In genomic region chr2:71446505-71446904, GRCh38 we compare ENCODE assay signal across 25 cellular contexts.
"Had no signal": no experiment of that assay in that cellular context is flagged by ENCODE, and none has a peak within 500 bp of the region (broad histone marks: within the 10 kb centered on the region; RNA-seq: fewer than 3 reads in every experiment).

No MANE protein-coding gene starts in this region.

- ATAC-seq: stimulated activated effector memory CD8-positive, alpha-beta T cell treated with anti-CD3 and anti-CD28 coated beads, Interleukin-12 subunit alpha, Interleukin-12 subunit beta, amount 100 ng/mL, for 72 hours; stimulated activated memory B cell treated with anti-CD40 and anti-IgM and Interleukin-4, amounts not matched to agents 10 μg/mL and 1 μg/mL and 100 μg/mL, for 72 hours; stimulated activated naive B cell treated with anti-CD40 and anti-IgM and Interleukin-4, amounts not matched to agents 10 μg/mL and 1 μg/mL and 100 μg/mL, for 72 hours; stimulated activated naive CD8-positive, alpha-beta T cell treated with anti-CD3 and anti-CD28 coated beads, Interleukin-15, amount 100 ng/mL, for 72 hours; stimulated activated naive CD8-positive, alpha-beta T cell treated with anti-CD3 and anti-CD28 coated beads, Interleukin-15, Interleukin-2, amounts not matched to agents 100 U/mL and 50 U/mL, for 24 hours; upper lobe of right lung had no signal

- H3K9me3 ChIP-seq: stomach, suprapubic skin, testis, thoracic aorta, thyroid gland, tibial artery, tibial nerve, transverse colon, upper lobe of left lung, upper lobe of right lung, uterus, vagina had no signal

- H3K27ac ChIP-seq: stomach, suprapubic skin, testis, thoracic aorta, thyroid gland, tibial artery, tibial nerve, transverse colon, upper lobe of left lung, upper lobe of right lung, uterus, vagina had no signal

- H3K36me3 ChIP-seq: thoracic aorta, thyroid gland, transverse colon, upper lobe of left lung, upper lobe of right lung, uterus, vagina had no signal

- H3K4me1 ChIP-seq: stomach, suprapubic skin, testis, thyroid gland, tibial nerve, transverse colon, upper lobe of right lung, uterus, vagina had no signal

- H3K27me3 ChIP-seq: stomach, suprapubic skin, testis, thyroid gland, tibial artery, tibial nerve, transverse colon, upper lobe of left lung, upper lobe of right lung, uterus, vagina had no signal

- H3K4me3 ChIP-seq: stomach, suprapubic skin, testis, thoracic aorta, thyroid gland, tibial artery, tibial nerve, transverse colon, upper lobe of left lung, upper lobe of right lung, uterus, vagina had no signal

- DNase-seq: stimulated activated CD4-positive, alpha-beta T cell treated with anti-CD3 and anti-CD28 coated beads, Interleukin-2, amount 100 ng/mL, for 48 hours; stimulated activated CD4-positive, alpha-beta T cell treated with anti-CD3 and anti-CD28 coated beads, Interleukin-4, amount 100 ng/mL, for 1 hour; stimulated activated CD4-positive, alpha-beta T cell treated with anti-CD3 and anti-CD28 coated beads, Interleukin-4, amount 100 ng/mL, for 24 hours; stimulated activated CD4-positive, alpha-beta T cell treated with anti-CD3 and anti-CD28 coated beads, Interleukin-4, amount 100 ng/mL, for 4 hours; stimulated activated CD8-positive, alpha-beta memory T cell treated with anti-CD3 and anti-CD28 coated beads, Interleukin-4, amount 100 ng/mL, for 48 hours; stimulated activated naive B cell treated with anti-CD40 and anti-IgM and Interleukin-4, amounts not matched to agents 10 μg/mL and 1 μg/mL and 100 μg/mL, for 72 hours; stimulated activated naive CD4-positive, alpha-beta T cell; stimulated activated naive CD4-positive, alpha-beta T cell treated with Interleukin-2 at 50 U/mL for 16 hours; stimulated activated naive CD8-positive, alpha-beta T cell treated with anti-CD3 and anti-CD28 coated beads, Interleukin-15, amount 100 ng/mL, for 72 hours; stimulated activated naive CD8-positive, alpha-beta T cell treated with anti-CD3 and anti-CD28 coated beads, Interleukin-15, Interleukin-2, amounts not matched to agents 100 U/mL and 50 U/mL, for 24 hours; stomach; substantia nigra; testis; thyroid gland; tibial artery; transverse colon; upper lobe of left lung; upper lobe of right lung; uterus had no signal
